Comparison of ENCODE assay signal across 1 cellular context in the genomic region with DNA sequence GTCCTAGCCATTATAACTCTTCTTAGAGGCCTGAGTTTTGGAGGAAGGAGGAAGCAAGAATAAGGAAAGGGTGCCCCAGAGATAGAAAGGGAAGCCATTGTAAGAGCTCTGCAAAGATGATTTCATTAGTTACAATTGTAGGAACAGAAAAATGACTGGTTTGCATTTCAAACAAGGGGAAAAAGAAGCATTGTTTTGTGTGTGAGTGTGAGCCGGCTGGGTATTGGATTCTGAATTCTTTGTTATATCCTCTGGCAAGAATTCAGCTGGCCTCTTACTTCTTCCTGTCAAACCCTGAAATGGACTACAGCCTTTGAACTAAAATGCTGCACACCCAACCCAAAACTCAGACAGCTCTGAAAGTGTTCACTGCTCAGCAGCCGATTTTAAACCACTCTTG.
TF ChIP-seq lines count a peak whose summit lies in the region.

No MANE protein-coding gene starts in this region.

TF ChIP-seq in IMR-90, 13 proteins besides CTCF, POLR2A, EP300 and RAD21 (continued from another document):
- TF ChIP-seq RCOR1 (IDR thresholded peaks at IDR 0.05; ENCODE audit: insufficient replicate concordance, low read length): no peak
- TF ChIP-seq NFE2L2 (IDR thresholded peaks at IDR 0.05; ENCODE audit: low read depth, low read length): no peak
- no peak for TF ChIP-seq RFX5 (IDR thresholded peaks at IDR 0.05; ENCODE audit: low read depth, low read length)
- TF ChIP-seq, protein P1, sequence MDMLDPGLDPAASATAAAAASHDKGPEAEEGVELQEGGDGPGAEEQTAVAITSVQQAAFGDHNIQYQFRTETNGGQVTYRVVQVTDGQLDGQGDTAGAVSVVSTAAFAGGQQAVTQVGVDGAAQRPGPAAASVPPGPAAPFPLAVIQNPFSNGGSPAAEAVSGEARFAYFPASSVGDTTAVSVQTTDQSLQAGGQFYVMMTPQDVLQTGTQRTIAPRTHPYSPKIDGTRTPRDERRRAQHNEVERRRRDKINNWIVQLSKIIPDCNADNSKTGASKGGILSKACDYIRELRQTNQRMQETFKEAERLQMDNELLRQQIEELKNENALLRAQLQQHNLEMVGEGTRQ (IDR thresholded peaks at IDR 0.05; ENCODE audit: low read depth, low read length): no peak
- TF ChIP-seq CEBPB (IDR thresholded peaks at IDR 0.05; ENCODE audit: low read depth, low read length): no peak
- TF ChIP-seq MAZ (IDR thresholded peaks at IDR 0.05; ENCODE audit: borderline replicate concordance, low read depth, low read length): no peak
- TF ChIP-seq SMC3 (IDR thresholded peaks at IDR 0.05; ENCODE audit: low read depth, low read length): no peak
- no peak for TF ChIP-seq MAFK (IDR thresholded peaks at IDR 0.05; ENCODE audit: low read depth, low read length)
- TF ChIP-seq CHD1 (IDR thresholded peaks at IDR 0.05; ENCODE audit: low read depth, low read length): no peak
- no peak for TF ChIP-seq BHLHE40 (IDR thresholded peaks at IDR 0.05; ENCODE audit: low read depth, low read length)
